In genomic region chr1:108485990-108486389, GRCh38 we compare ENCODE assay signal across 4 cellular contexts. TPM values are rescaled to one million over a fixed set of nuclear protein-coding genes. Genes with fewer than 3 reads are reported as not detected.
"Had no signal": no experiment of that assay in that cellular context is flagged by ENCODE, and none has a peak within 500 bp of the region (broad histone marks: within the 10 kb centered on the region; RNA-seq: fewer than 3 reads in every experiment).

No MANE protein-coding gene starts in this region.

RNA-seq across cellular contexts. Expression of gene NBPF6, which starts 35.8 kb away (rescaled TPM):
- total RNA-seq: LHCN-M2, M059J, MCF 10A, NCI-H460 had no signal
